In genomic region chr19:45151821-45152503, GRCh38 we compare ENCODE assay signal across 11 cellular contexts. TPM values are rescaled to one million over a fixed set of nuclear protein-coding genes. Genes with fewer than 3 reads are reported as not detected.
DNase-seq lines count a peak whose midpoint lies in the region; ATAC-seq and TF ChIP-seq lines count a peak whose summit lies in the region.
"Had no signal": no experiment of that assay in that cellular context is flagged by ENCODE, and none has a peak within 500 bp of the region (broad histone marks: within the 10 kb centered on the region; RNA-seq: fewer than 3 reads in every experiment).

No MANE protein-coding gene starts in this region.

- H3K36me3 ChIP-seq in colonic mucosa = no peaks in the 10 kb centered on the region
- peaks cover 2 to 22% of the 10 kb centered on the region in 2 donors for H3K36me3 ChIP-seq in neuronal stem cell (replicated peaks in 1 of 2; ENCODE audit: control insufficient read depth in 2 of 2, insufficient read depth in 2 of 2, low read length in 2 of 2)
- no peaks in the 10 kb centered on the region for H3K36me3 ChIP-seq in body of pancreas (replicated peaks in 1 of 2; ENCODE audit: insufficient read depth in 1 of 2, low read depth in 2 of 2)

- H2AFZ ChIP-seq in neuronal stem cell (ENCODE audit: low read length) = no peak overlapping the region

- ATAC-seq in body of pancreas = no peak
- ATAC-seq in HG02840 (IDR thresholded peaks at IDR 0.05; ENCODE audit: low FRiP score, unreplicated experiment) = no peak
- ATAC-seq in HG03045 (IDR thresholded peaks at IDR 0.05; ENCODE audit: unreplicated experiment) = no peak

- no peak overlapping the region for H3K9ac ChIP-seq in colonic mucosa (ENCODE audit: low read depth in 2 of 2, low read length in 2 of 2)
- peak overlapping the region; percentile 63 for H3K9ac ChIP-seq in neuronal stem cell (ENCODE audit: low read depth, low read length, poor library complexity)

- peak overlapping the region; percentile 81 for H2BK12ac ChIP-seq in neuronal stem cell (ENCODE audit: low read length)

- H3K9me3 ChIP-seq in colonic mucosa (no peaks in the 10 kb centered on the region), neuronal stem cell (replicated peaks in 1 of 2; ENCODE audit: control insufficient read depth in 2 of 2, insufficient read depth in 1 of 2, low read depth in 1 of 2, low read length in 2 of 2) (peaks cover 0 to 10% of the 10 kb centered on the region in 2 donors), body of pancreas (no peaks in the 10 kb centered on the region)

- BruUV-seq in Calu3 (replicated peaks; lab: Mats Ljungman, UMichigan) = no TSS peak

- peak overlapping the region; percentile 44 for H3K4me2 ChIP-seq in neuronal stem cell (ENCODE audit: insufficient read depth, low read length, poor library complexity, severe bottlenecking)

- H2AK5ac ChIP-seq in neuronal stem cell (ENCODE audit: low read depth, low read length) = peak overlapping the region; percentile 74

- H3K9me3 Mint-ChIP-seq in Calu3 (ENCODE audit: low read depth, unreplicated experiment) = no peaks in the 10 kb centered on the region

- H3K14ac ChIP-seq in neuronal stem cell (ENCODE audit: low read length) = peak overlapping the region; percentile 92

- H3K27me3 Mint-ChIP-seq in Calu3 (ENCODE audit: unreplicated experiment) = peaks cover 6% of the 10 kb centered on the region

- peaks cover 41% of the 10 kb centered on the region for H3K36me3 Mint-ChIP-seq in Calu3 (ENCODE audit: insufficient read depth, unreplicated experiment)

- TF ChIP-seq CTCF in AG04449 (IDR thresholded peaks at IDR 0.05; ENCODE audit: insufficient read depth, low read length, missing control alignments) (peak; percentile 15), Calu3 (IDR thresholded peaks at IDR 0.05; ENCODE audit: unreplicated experiment) (no peak), colonic mucosa (IDR thresholded peaks at IDR 0.05) (no peak), body of pancreas (IDR thresholded peaks at IDR 0.05) (no peak)

- H3K4me3 ChIP-seq in AG04449 (ENCODE audit: low read depth, low read length) (peak overlapping the region; percentile 41), colonic mucosa (peak overlapping the region; percentile 25), neuronal stem cell (ENCODE audit: low read length in 2 of 2) (peak overlapping the region in 1 of 2 donors; percentile 66), body of pancreas (no peak overlapping the region)
- H3K4me3 ChIP-seq: SK-N-MC had no signal

- TF ChIP-seq POLR2A in body of pancreas (IDR thresholded peaks at IDR 0.05) = no peak

- H3K4me1 ChIP-seq in colonic mucosa = peaks cover 22% of the 10 kb centered on the region
- H3K4me1 ChIP-seq in neuronal stem cell (ENCODE audit: control insufficient read depth in 2 of 2, insufficient read depth in 1 of 2, low read depth in 1 of 2, low read length in 2 of 2) = peaks cover 0 to 13% of the 10 kb centered on the region in 2 donors
- peaks cover 24% of the 10 kb centered on the region for H3K4me1 ChIP-seq in body of pancreas

- no peak overlapping the region for H2BK5ac ChIP-seq in neuronal stem cell (ENCODE audit: low read length)

- H3K18ac ChIP-seq in neuronal stem cell (ENCODE audit: low read length) = peak overlapping the region; percentile 92

- intact Hi-C loops in Calu3 (cut with micrococcal nuclease; ENCODE audit: unreplicated experiment) (no loop called here), colonic mucosa (cut with DNase I) (no loop called here), body of pancreas (cut with DNase I) (no loop called here)

- no peak overlapping the region for H3K4me3 Mint-ChIP-seq in Calu3 (ENCODE audit: low read depth, unreplicated experiment)

- peak overlapping the region; percentile 100 for H3K23ac ChIP-seq in neuronal stem cell (ENCODE audit: low read depth, low read length, poor library complexity)

- POLR2A ChIA-PET in AG04449 (lab: Yijun Ruan, JAX) = no interaction called here

- peaks cover 4% of the 10 kb centered on the region for H3K79me1 ChIP-seq in neuronal stem cell (ENCODE audit: low read depth, low read length)

- H4K8ac ChIP-seq in neuronal stem cell (ENCODE audit: low read depth, low read length) = no peak overlapping the region

- CTCF ChIA-PET in AG04449 (lab: Yijun Ruan, JAX) (interaction anchor here (1.1 to 2.8 kb wide), 4 partner anchors 8 to 27 kb away, joined by 4 to 17 read pairs (median 4); partner anchors contain the start of genes BLOC1S3 and TRAPPC6A), Calu3 (lab: Charles Lee) (no interaction called here)

- H3K4ac ChIP-seq in neuronal stem cell (ENCODE audit: low read length) = no peak overlapping the region

- H3K27me3 ChIP-seq in colonic mucosa (peaks cover 34% of the 10 kb centered on the region), neuronal stem cell (ENCODE audit: control insufficient read depth in 3 of 3, insufficient read depth in 3 of 3, low read depth in 1 of 3, low read length in 3 of 3) (peaks cover 0 to 35% (median 14%) of the 10 kb centered on the region in 3 experiments), body of pancreas (peaks cover 0 to 25% of the 10 kb centered on the region in 2 donors)

- peak overlapping the region; percentile 94 for H2BK15ac ChIP-seq in neuronal stem cell (ENCODE audit: low read length)

- no peak overlapping the region for H2BK120ac ChIP-seq in neuronal stem cell (ENCODE audit: low read depth, low read length)

- H3K27ac ChIP-seq in colonic mucosa (no peak overlapping the region), neuronal stem cell (replicated peaks; ENCODE audit: low read length) (no peak overlapping the region), body of pancreas (no peak overlapping the region)
- H3K27ac ChIP-seq: SK-N-MC had no signal

- H3K27ac Mint-ChIP-seq in Calu3 (ENCODE audit: unreplicated experiment) = peak overlapping the region; percentile 30

- no CpG with 5 or more reads among the region's 64 CpGs for WGBS in neuronal stem cell (ENCODE audit: extremely low coverage in 2 of 2, insufficient read length in 2 of 2, insufficient replicate concordance in 1 of 2), 2 donors
- 11 to 68% methylated on average over 6 to 45 of the region's 64 CpGs for WGBS in body of pancreas, 2 donors

- H4K91ac ChIP-seq in neuronal stem cell (ENCODE audit: low read depth, low read length, poor library complexity) = no peak overlapping the region

- DNase-seq in AG04449 (ENCODE audit: low read depth, low spot score) (no peak), Calu3 (no peak), colonic mucosa (no peak), neuronal stem cell (ENCODE audit: low spot score) (no peak), body of pancreas (no peak), NCI-H82 treated with DMSO at 0.1 percent for 48 hours (lab: John Stamatoyannopoulos, UW; ENCODE audit: unreplicated experiment) (no peak)
- DNase-seq: midbrain, NCI-H524 treated with DMSO at 0.1 percent for 48 hours had no signal

- peaks cover 21% of the 10 kb centered on the region for H3K4me1 Mint-ChIP-seq in Calu3 (ENCODE audit: low read depth, unreplicated experiment)

RNA-seq across cellular contexts. Expression of gene NKPD1, which starts 8.8 kb away (rescaled TPM):
- total RNA-seq in Calu3 (2022) (0.64 TPM in 2 replicates), colonic mucosa (under 1 TPM in 1 of 2 donors, not detected in 1; 0.07 TPM), body of pancreas (not detected)
- polyA plus RNA-seq in neuronal stem cell (2013, experiment 1 of 2) = 0.28 TPM
- 0.33 TPM for polyA plus RNA-seq in neuronal stem cell (2013, experiment 2 of 2)

RNA-seq across cellular contexts. Expression of gene TRAPPC6A, which starts 26.1 kb away (rescaled TPM):
- total RNA-seq in Calu3 (2022) = 55.7 and 57.0 TPM in 2 replicates
- 10 to 100 TPM; 17.2 to 35.2 TPM for total RNA-seq in colonic mucosa
- 50.4 TPM for polyA plus RNA-seq in neuronal stem cell (2013, experiment 1 of 2)
- polyA plus RNA-seq in neuronal stem cell (2013, experiment 2 of 2) = 51.0 TPM
- total RNA-seq in body of pancreas = 1 to 10 TPM in 1 of 2 donors, not detected in 1; 8.3 TPM

RNA-seq across cellular contexts. Expression of gene BLOC1S3, which starts 26.6 kb away (rescaled TPM):
- 22.7 and 25.2 TPM in 2 replicates for total RNA-seq in Calu3 (2022)
- total RNA-seq in colonic mucosa = 10 to 100 TPM; 10.4 to 15.9 TPM
- 3.6 TPM for polyA plus RNA-seq in neuronal stem cell (2013, experiment 1 of 2)
- polyA plus RNA-seq in neuronal stem cell (2013, experiment 2 of 2) = 3.7 TPM
- 10 to 100 TPM in 1 of 2 donors, 1 to 10 TPM in 1; 4.9 to 12.5 TPM for total RNA-seq in body of pancreas

RNA-seq across cellular contexts. Expression of gene PPP1R37, which starts 59.0 kb away (rescaled TPM):
- 45.7 and 59.7 TPM in 2 replicates for total RNA-seq in Calu3 (2022)
- 10 to 100 TPM; 28.2 to 46.9 TPM for total RNA-seq in colonic mucosa
- polyA plus RNA-seq in neuronal stem cell (2013, experiment 1 of 2) = 15.6 TPM
- 15.8 TPM for polyA plus RNA-seq in neuronal stem cell (2013, experiment 2 of 2)
- 10 to 100 TPM; 16.6 to 49.8 TPM for total RNA-seq in body of pancreas

Comparison
In these comparisons a context has a peak if more than half of its experiments do, and no peak if none do; other contexts are left out.
1. H3K4me3 ChIP-seq: peak in AG04449 (single experiment) and colonic mucosa (single experiment); none in body of pancreas (0 of 2).